In genomic region chr2:131132729-131133128, GRCh38 we compare ENCODE assay signal across 15 cellular contexts.
"Had no signal": no experiment of that assay in that cellular context is flagged by ENCODE, and none has a peak within 500 bp of the region (broad histone marks: within the 10 kb centered on the region; RNA-seq: fewer than 3 reads in every experiment).

No MANE protein-coding gene starts in this region.

- H3K27ac ChIP-seq: brain microvascular endothelial cell, esophagus squamous epithelium, hepatocyte, lower lobe of right lung, prostate gland, skin epidermis had no signal

- H3K9me3 Mint-ChIP-seq: mesothelial cell of epicardium had no signal

- DNase-seq: activated CD4-positive, CD25-positive, alpha-beta regulatory T cell treated with anti-CD3 and anti-CD28 coated beads, Interleukin-2, amount 50 U/mL, for 72 hours; activated naive CD4-positive, alpha-beta T cell; activated T-cell treated with anti-CD3 and anti-CD28 coated beads for 4 hours; aorta; brain microvascular endothelial cell; central memory CD4-positive, alpha-beta T cell; effector CD8-positive, alpha-beta T cell; esophagus squamous epithelium; islet precursor cell; lower lobe of right lung; right cardiac atrium had no signal

- H3K4me1 Mint-ChIP-seq: mesothelial cell of epicardium had no signal

- H3K4me3 Mint-ChIP-seq: mesothelial cell of epicardium had no signal

- ATAC-seq: right cardiac atrium had no signal
